Comparison of ENCODE assay signal across 8 cellular contexts in the genomic region with DNA sequence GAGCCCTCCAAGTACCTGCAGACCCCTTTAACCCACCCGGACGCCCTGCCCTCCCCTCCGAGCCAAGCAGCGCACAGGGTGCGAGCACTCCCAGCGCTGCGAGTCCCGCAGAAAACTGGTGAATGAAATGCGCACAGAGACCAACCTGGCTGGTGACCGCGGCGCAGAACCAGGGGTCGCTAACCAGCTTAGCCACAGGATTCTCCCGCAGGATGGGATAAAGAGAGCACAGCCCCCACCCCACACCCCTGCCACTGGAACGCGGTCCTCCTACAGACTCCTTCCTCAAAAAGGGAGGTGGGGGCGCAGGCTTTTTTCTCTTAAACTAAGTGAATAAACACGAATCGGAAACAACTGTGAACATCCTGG. TPM values are rescaled to one million over a fixed set of nuclear protein-coding genes. Genes with fewer than 3 reads are reported as not detected.
DNase-seq lines count a peak whose midpoint lies in the region; ATAC-seq and TF ChIP-seq lines count a peak whose summit lies in the region.

No MANE protein-coding gene starts in this region.

- TF ChIP-seq CTCF in esophagus squamous epithelium (IDR thresholded peaks at IDR 0.05), result no peak

- no peaks in the 10 kb centered on the region for H3K36me3 ChIP-seq in HUES64 (ENCODE audit: insufficient read depth, low read length)
- no peaks in the 10 kb centered on the region for H3K36me3 ChIP-seq in esophagus squamous epithelium

- POLR2A ChIA-PET in activated CD8-positive, alpha-beta T cell treated with anti-CD3 and anti-CD28 coated beads, Interleukin-2, amount 10 ng/mL, durations not matched to agents 7 days and 5 days (lab: Charles Lee), result interaction anchor here (0.8 to 1.9 kb wide), 2 partner anchors 156 to 174 kb away, joined by 3 to 9 read pairs; no protein-coding TSS in a partner anchor

- peak overlapping the region; percentile 95 for H3K9ac ChIP-seq in HUES64 (ENCODE audit: low read depth, low read length)

- CTCF ChIA-PET in activated CD8-positive, alpha-beta T cell treated with anti-CD3 and anti-CD28 coated beads, Interleukin-2, amount 10 ng/mL, durations not matched to agents 7 days and 5 days (lab: Charles Lee), result no interaction called here

- H3K9me3 Mint-ChIP-seq in activated CD8-positive, alpha-beta T cell treated with anti-CD3 and anti-CD28 coated beads, Interleukin-2, amount 10 ng/mL, durations not matched to agents 7 days and 5 days (ENCODE audit: insufficient read depth), result no peaks in the 10 kb centered on the region
- no peaks in the 10 kb centered on the region for H3K9me3 Mint-ChIP-seq in natural killer cell treated with Interleukin-12 subunit alpha and Interleukin-12 subunit beta and Interleukin-15 and Interleukin-18, amount 100 ng/mL, for 72 hours

- H3K27ac Mint-ChIP-seq in activated CD8-positive, alpha-beta T cell treated with anti-CD3 and anti-CD28 coated beads, Interleukin-2, amount 10 ng/mL, durations not matched to agents 7 days and 5 days, result peak overlapping the region; percentile 92
- peak overlapping the region; percentile 83 to 94 for H3K27ac Mint-ChIP-seq in natural killer cell treated with Interleukin-12 subunit alpha and Interleukin-12 subunit beta and Interleukin-15 and Interleukin-18, amount 100 ng/mL, for 72 hours

- DNase-seq in Ammon's horn (ENCODE audit: low spot score) (peak; percentile 18), esophagus squamous epithelium (lab: John Stamatoyannopoulos, UW) (no peak), amniotic stem cell (lab: John Stamatoyannopoulos, UW) (no peak)
- peak; percentile 33 for DNase-seq in activated CD8-positive, alpha-beta T cell treated with anti-CD3 and anti-CD28 coated beads, Interleukin-2, amount 10 ng/mL, durations not matched to agents 7 days and 5 days
- DNase-seq in natural killer cell treated with Interleukin-12 subunit alpha and Interleukin-12 subunit beta and Interleukin-15 and Interleukin-18, amount 100 ng/mL, for 72 hours (ENCODE audit: low spot score), result no peak

- H3K9me3 ChIP-seq in HUES64 (ENCODE audit: insufficient read depth, low read depth, low read length) (no peaks in the 10 kb centered on the region), esophagus squamous epithelium (no peaks in the 10 kb centered on the region)

- H3K4me1 ChIP-seq in HUES64 (ENCODE audit: insufficient read depth, low read length), result peaks cover 13% of the 10 kb centered on the region
- peaks cover 8 to 39% (median 8%) of the 10 kb centered on the region in 3 donors for H3K4me1 ChIP-seq in esophagus squamous epithelium

- H3K4me1 Mint-ChIP-seq in activated CD8-positive, alpha-beta T cell treated with anti-CD3 and anti-CD28 coated beads, Interleukin-2, amount 10 ng/mL, durations not matched to agents 7 days and 5 days (ENCODE audit: low read depth), result peaks cover 29% of the 10 kb centered on the region
- peaks cover 14 to 44% of the 10 kb centered on the region in 2 donors for H3K4me1 Mint-ChIP-seq in natural killer cell treated with Interleukin-12 subunit alpha and Interleukin-12 subunit beta and Interleukin-15 and Interleukin-18, amount 100 ng/mL, for 72 hours (ENCODE audit: low read depth in 2 of 2)

- no peak for ATAC-seq in activated CD8-positive, alpha-beta T cell treated with anti-CD3 and anti-CD28 coated beads, Interleukin-2, amount 10 ng/mL, durations not matched to agents 7 days and 5 days
- ATAC-seq in natural killer cell treated with Interleukin-12 subunit alpha and Interleukin-12 subunit beta and Interleukin-15 and Interleukin-18, amount 100 ng/mL, for 72 hours, result no peak
- ATAC-seq in HG03280 (IDR thresholded peaks at IDR 0.05; ENCODE audit: unreplicated experiment), result no peak
- no peak for ATAC-seq in HG03354 (IDR thresholded peaks at IDR 0.05; ENCODE audit: poor library complexity, severe bottlenecking, unreplicated experiment)

- peaks cover 3% of the 10 kb centered on the region for H3K27me3 Mint-ChIP-seq in activated CD8-positive, alpha-beta T cell treated with anti-CD3 and anti-CD28 coated beads, Interleukin-2, amount 10 ng/mL, durations not matched to agents 7 days and 5 days (ENCODE audit: low read depth)
- H3K27me3 Mint-ChIP-seq in natural killer cell treated with Interleukin-12 subunit alpha and Interleukin-12 subunit beta and Interleukin-15 and Interleukin-18, amount 100 ng/mL, for 72 hours, result no peaks in the 10 kb centered on the region

- WGBS in HUES64, result under 1% methylated on average over 19 of the region's 19 CpGs
- WGBS in esophagus squamous epithelium, 2 donors, result 0 to 5% methylated on average over 9 to 12 of the region's 19 CpGs

- H3K27me3 ChIP-seq in HUES64 (ENCODE audit: insufficient read depth, low read length), result peaks cover 48% of the 10 kb centered on the region
- no peaks in the 10 kb centered on the region for H3K27me3 ChIP-seq in esophagus squamous epithelium

- H3K27ac ChIP-seq in HUES64 (ENCODE audit: low read depth, low read length) (no peak overlapping the region), esophagus squamous epithelium (peak overlapping the region; percentile 94 to 99 (median 98))

- TF ChIP-seq POLR2A in esophagus squamous epithelium (IDR thresholded peaks at IDR 0.05), result no peak

- peak overlapping the region; percentile 93 for H3K4me3 Mint-ChIP-seq in activated CD8-positive, alpha-beta T cell treated with anti-CD3 and anti-CD28 coated beads, Interleukin-2, amount 10 ng/mL, durations not matched to agents 7 days and 5 days
- H3K4me3 Mint-ChIP-seq in natural killer cell treated with Interleukin-12 subunit alpha and Interleukin-12 subunit beta and Interleukin-15 and Interleukin-18, amount 100 ng/mL, for 72 hours, result peak overlapping the region; percentile 96

- no peaks in the 10 kb centered on the region for H3K36me3 Mint-ChIP-seq in activated CD8-positive, alpha-beta T cell treated with anti-CD3 and anti-CD28 coated beads, Interleukin-2, amount 10 ng/mL, durations not matched to agents 7 days and 5 days (ENCODE audit: low read depth)
- H3K36me3 Mint-ChIP-seq in natural killer cell treated with Interleukin-12 subunit alpha and Interleukin-12 subunit beta and Interleukin-15 and Interleukin-18, amount 100 ng/mL, for 72 hours, result no peaks in the 10 kb centered on the region

- intact Hi-C loops in esophagus squamous epithelium (cut with DNase I), result no loop called here

- H3K4me3 ChIP-seq in HUES64 (ENCODE audit: low read length), result peak overlapping the region; percentile 82
- H3K4me3 ChIP-seq in esophagus squamous epithelium, result peak overlapping the region; percentile 91 to 95 (median 94)

RNA-seq across cellular contexts. Expression of gene ATP2B1, which starts 1.0 kb away (rescaled TPM):
- polyA plus RNA-seq in HUES64 (2013, experiment 1 of 2), result 34.4 TPM
- polyA plus RNA-seq in HUES64 (2013, experiment 2 of 2), result 34.2 TPM
- total RNA-seq in activated CD8-positive, alpha-beta T cell treated with anti-CD3 and anti-CD28 coated beads, Interleukin-2, amount 10 ng/mL, durations not matched to agents 7 days and 5 days, result 10 to 100 TPM; 25.3 to 26.5 TPM
- total RNA-seq in esophagus squamous epithelium, result 10 to 100 TPM; 10.9 to 32.4 (median 21.0) TPM
- total RNA-seq in natural killer cell treated with Interleukin-12 subunit alpha and Interleukin-12 subunit beta and Interleukin-15 and Interleukin-18, amount 100 ng/mL, for 72 hours, result 10 to 100 TPM; 45.5 to 57.3 TPM

Comparison
In these comparisons a context has a peak if more than half of its experiments do, and no peak if none do; other contexts are left out.
1. DNase-seq: peak in Ammon's horn (single experiment) and activated CD8-positive, alpha-beta T cell treated with anti-CD3 and anti-CD28 coated beads, Interleukin-2, amount 10 ng/mL, durations not matched to agents 7 days and 5 days (single experiment); none in esophagus squamous epithelium (single experiment), natural killer cell treated with Interleukin-12 subunit alpha and Interleukin-12 subunit beta and Interleukin-15 and Interleukin-18, amount 100 ng/mL, for 72 hours (single experiment) and amniotic stem cell (single experiment).